20 cellular contexts compared by ENCODE assay signal in the genomic region with DNA sequence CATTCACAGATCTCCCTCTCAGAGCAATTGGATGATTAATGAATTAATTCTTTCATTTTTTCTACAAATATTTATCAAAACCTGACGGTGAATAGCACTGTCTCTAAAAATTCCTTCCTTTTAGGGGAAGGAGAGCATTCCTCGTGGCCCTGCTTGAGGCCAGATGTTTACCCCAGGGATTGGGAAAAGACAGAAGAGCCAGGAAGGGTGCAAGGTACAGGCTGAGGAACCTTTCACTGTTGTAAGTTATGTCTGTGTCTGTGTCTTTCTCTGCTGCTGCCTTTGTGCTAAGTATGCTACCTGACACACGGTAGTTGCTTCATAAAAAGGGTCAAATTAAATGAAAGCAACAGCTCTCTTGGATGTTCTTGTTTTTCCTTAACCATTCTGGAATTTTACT.
"Had no signal": no experiment of that assay in that cellular context is flagged by ENCODE, and none has a peak within 500 bp of the region (broad histone marks: within the 10 kb centered on the region; RNA-seq: fewer than 3 reads in every experiment).

No MANE protein-coding gene starts in this region.

- H3K36me3 ChIP-seq: esophagus squamous epithelium, gastroesophageal sphincter, left lung, lower lobe of right lung, spleen, tibial nerve had no signal

- H3K27ac ChIP-seq: epithelial cell of prostate, left lung, lower lobe of right lung, psoas muscle, spleen, tibial nerve had no signal

- ATAC-seq: gastroesophageal sphincter; left lung; lower lobe of right lung; psoas muscle; sciatic nerve; stimulated activated memory B cell treated with anti-CD40 and anti-IgM and Interleukin-4, amounts not matched to agents 10 μg/mL and 1 μg/mL and 100 μg/mL, for 72 hours had no signal

- H3K27me3 ChIP-seq: esophagus squamous epithelium, gastroesophageal sphincter, left lung, spleen, tibial nerve had no signal

- H3K9me3 ChIP-seq: esophagus squamous epithelium, gastroesophageal sphincter, left lung, lower lobe of right lung, psoas muscle, spleen, tibial nerve had no signal

- H3K4me1 ChIP-seq: left lung, lower lobe of right lung, psoas muscle, spleen had no signal

- DNase-seq: effector memory CD4-positive, alpha-beta T cell; esophagus squamous epithelium; foreskin fibroblast; glutamatergic neuron; islet precursor cell; left lung; lower lobe of right lung; midbrain; nephron progenitor cell; psoas muscle; retina; spleen; stimulated activated CD4-positive, alpha-beta T cell treated with anti-CD3 and anti-CD28 coated beads, Interleukin-15, amount 100 ng/mL, for 24 hours; stimulated activated CD4-positive, alpha-beta T cell treated with anti-CD3 and anti-CD28 coated beads, Interleukin-1b, Interleukin-23, amount 100 ng/mL, for 48 hours; stimulated activated CD4-positive, alpha-beta T cell treated with anti-CD3 and anti-CD28 coated beads, Interleukin-4, amount 100 ng/mL, for 24 hours had no signal

- H3K4me3 ChIP-seq: esophagus squamous epithelium, gastroesophageal sphincter, left lung, lower lobe of right lung, psoas muscle, spleen, tibial nerve had no signal
